10 cellular contexts compared by ENCODE assay signal in the genomic region with DNA sequence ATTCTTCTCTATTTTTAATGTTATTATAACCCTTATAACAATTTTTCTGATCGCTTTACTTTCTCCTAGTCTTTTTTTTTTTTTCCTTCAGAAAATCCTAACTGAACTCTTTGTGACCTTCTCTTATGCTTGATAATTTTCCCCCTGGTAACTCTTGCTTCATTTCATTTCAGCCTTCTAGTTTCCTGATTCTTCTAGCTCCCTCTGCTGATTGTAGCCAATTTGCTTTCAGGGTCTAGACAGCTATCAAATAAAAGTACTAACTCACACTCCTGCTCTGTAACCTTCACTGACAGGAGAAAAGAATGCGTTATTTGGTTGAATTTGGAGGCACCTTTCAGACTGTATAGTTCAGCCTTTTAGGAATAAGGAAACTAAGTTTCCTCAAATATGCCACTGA.
DNase-seq lines count a peak whose midpoint lies in the region; ATAC-seq and TF ChIP-seq lines count a peak whose summit lies in the region.
"Had no signal": no experiment of that assay in that cellular context is flagged by ENCODE, and none has a peak within 500 bp of the region (broad histone marks: within the 10 kb centered on the region; RNA-seq: fewer than 3 reads in every experiment).

No MANE protein-coding gene starts in this region.

- POLR2A ChIA-PET in AG04449 (lab: Yijun Ruan, JAX) (interaction anchor here (0.6 kb wide), 2 partner anchors 1122 to 1859 kb away, joined by 3 to 4 read pairs; no protein-coding TSS in a partner anchor), RWPE1 (lab: Yijun Ruan, JAX; ENCODE audit: low non-redundant PET) (no interaction called here)

- H3K4me1 Mint-ChIP-seq in nephron progenitor cell, result peaks cover 30% of the 10 kb centered on the region
- H3K4me1 Mint-ChIP-seq: immature natural killer cell had no signal

- TF ChIP-seq CTCF in AG04449 (IDR thresholded peaks at IDR 0.05; ENCODE audit: insufficient read depth, low read length, missing control alignments), result peak; percentile 44
- TF ChIP-seq CTCF in RWPE1 (conservative IDR thresholded peaks at IDR 0.05; ENCODE audit: low read depth), result 0 out of 2 replicates have a peak, but pooled peaks have one; percentile 5
- TF ChIP-seq CTCF in foreskin keratinocyte (conservative IDR thresholded peaks at IDR 0.05), result peak; percentile 57
- TF ChIP-seq CTCF in nephron progenitor cell (IDR thresholded peaks at IDR 0.05), result no peak
- TF ChIP-seq CTCF in prostate gland (IDR thresholded peaks at IDR 0.05), result no peak

- H3K4me1 ChIP-seq in foreskin keratinocyte, result no peaks in the 10 kb centered on the region
- no peaks in the 10 kb centered on the region for H3K4me1 ChIP-seq in prostate gland (replicated peaks)
- H3K4me1 ChIP-seq: tibial nerve had no signal

- no peak overlapping the region for H3K27ac Mint-ChIP-seq in nephron progenitor cell
- H3K27ac Mint-ChIP-seq: immature natural killer cell had no signal

- H3K27me3 ChIP-seq in foreskin keratinocyte (peaks cover 35% of the 10 kb centered on the region), prostate gland (replicated peaks; ENCODE audit: insufficient read depth) (no peaks in the 10 kb centered on the region)
- H3K27me3 ChIP-seq: tibial nerve had no signal

- H3K9me3 Mint-ChIP-seq in nephron progenitor cell, result no peaks in the 10 kb centered on the region
- H3K9me3 Mint-ChIP-seq: immature natural killer cell had no signal

- no peaks in the 10 kb centered on the region for H3K36me3 Mint-ChIP-seq in nephron progenitor cell (ENCODE audit: low read depth)
- H3K36me3 Mint-ChIP-seq: immature natural killer cell had no signal

- no peak for TF ChIP-seq POLR2A in prostate gland (IDR thresholded peaks at IDR 0.05)

- CTCF ChIA-PET in AG04449 (lab: Yijun Ruan, JAX), result interaction anchor here (0.8 to 2.0 kb wide), 7 partner anchors 8 to 1567 kb away, joined by 3 to 13 read pairs (median 4); no protein-coding TSS in a partner anchor
- CTCF ChIA-PET in RWPE1 (lab: Yijun Ruan, JAX), result interaction anchor here (0.6 to 0.7 kb wide), 4 partner anchors 13 to 1586 kb away, joined by 3 to 6 read pairs (median 5); no protein-coding TSS in a partner anchor

- peaks cover 5% of the 10 kb centered on the region for H3K27me3 Mint-ChIP-seq in nephron progenitor cell (ENCODE audit: low read depth, poor library complexity)

- no peak overlapping the region for H3K4me3 Mint-ChIP-seq in nephron progenitor cell
- H3K4me3 Mint-ChIP-seq: immature natural killer cell had no signal

- DNase-seq in AG04449 (ENCODE audit: low read depth, low spot score), result peak; percentile 28
- peak; percentile 3 for DNase-seq in HS-5 (ENCODE audit: low read depth)
- no peak for DNase-seq in RWPE1 (ENCODE audit: low spot score)
- DNase-seq in foreskin keratinocyte, result peak in 1 of 2 donors; percentile 9
- DNase-seq in nephron progenitor cell, result no peak
- DNase-seq in prostate gland (ENCODE audit: low spot score), result no peak
- no peak for DNase-seq in activated CD8-positive, alpha-beta memory T cell treated with anti-CD3 and anti-CD28 coated beads, Interleukin-2, amount 50 U/mL, for 4 hours
- DNase-seq: immature natural killer cell had no signal

- no peak overlapping the region for H3K27ac ChIP-seq in RWPE1
- no peak overlapping the region for H3K27ac ChIP-seq in foreskin keratinocyte
- no peak overlapping the region for H3K27ac ChIP-seq in prostate gland
- H3K27ac ChIP-seq: tibial nerve had no signal

- H3K4me3 ChIP-seq in AG04449 (ENCODE audit: low read depth, low read length) (no peak overlapping the region), prostate gland (no peak overlapping the region)
- H3K4me3 ChIP-seq: tibial nerve had no signal

- WGBS in prostate gland, result 38% methylated on average over 2 of the region's 2 CpGs

- no peak for ATAC-seq in foreskin keratinocyte
- no peak for ATAC-seq in GM18867 (IDR thresholded peaks at IDR 0.05; ENCODE audit: unreplicated experiment)

- intact Hi-C loops in prostate gland (cut with DNase I), result no loop called here

- no peaks in the 10 kb centered on the region for H3K9me3 ChIP-seq in prostate gland
- H3K9me3 ChIP-seq: tibial nerve had no signal

- no peaks in the 10 kb centered on the region for H3K36me3 ChIP-seq in prostate gland
- H3K36me3 ChIP-seq: tibial nerve had no signal

Comparison
In these comparisons a context has a peak if more than half of its experiments do, and no peak if none do; other contexts are left out.
1. DNase-seq: peak in AG04449 (single experiment) and HS-5 (single experiment); none in RWPE1 (single experiment), nephron progenitor cell (single experiment), prostate gland (single experiment) and activated CD8-positive, alpha-beta memory T cell treated with anti-CD3 and anti-CD28 coated beads, Interleukin-2, amount 50 U/mL, for 4 hours (single experiment).
2. CTCF ChIP-seq: peak in AG04449 (single experiment), RWPE1 (single experiment) and foreskin keratinocyte (single experiment); none in nephron progenitor cell (single experiment) and prostate gland (0 of 4).